1 cellular context compared by ENCODE assay signal in genomic region chr1:26771285-26771642, GRCh38.
A peak's percentile ranks its signal among the peaks of the same experiment; 100 is the strongest.
TF ChIP-seq lines count a peak whose summit lies in the region.

No MANE protein-coding gene starts in this region.

TF ChIP-seq in HepG2, 621 proteins besides CTCF, POLR2A, EP300 and RAD21 (continued from another document):
- TF ChIP-seq, protein P1, sequence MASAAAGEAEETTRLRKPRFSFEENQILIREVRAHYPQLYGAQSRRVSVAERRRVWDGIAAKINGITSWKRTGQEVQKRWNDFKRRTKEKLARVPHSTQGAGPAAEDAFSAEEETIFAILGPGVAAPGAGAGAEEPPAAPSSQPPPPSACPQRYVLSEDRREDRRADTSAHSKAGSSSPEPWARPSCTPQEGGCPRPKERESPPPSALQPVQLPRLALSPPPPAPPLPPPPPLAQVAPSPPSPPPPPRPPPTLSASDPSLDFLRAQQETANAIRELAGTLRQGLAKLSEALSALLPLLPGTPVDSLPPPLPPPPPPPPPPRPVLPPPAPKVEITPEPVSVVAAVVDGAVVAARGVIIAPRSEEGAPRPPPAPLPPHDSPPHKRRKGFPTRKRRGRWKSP (CRISPR knock-in tag; IDR thresholded peaks at IDR 0.05), result peak; percentile 27; the same call in 1 of the 2 replicates
